In genomic region chr6:43575772-43576551, GRCh38 we compare ENCODE assay signal across 8 cellular contexts. TPM values are rescaled to one million over a fixed set of nuclear protein-coding genes. Genes with fewer than 3 reads are reported as not detected.
A peak's percentile ranks its signal among the peaks of the same experiment; 100 is the strongest.
DNase-seq lines count a peak whose midpoint lies in the region; ATAC-seq and TF ChIP-seq lines count a peak whose summit lies in the region.

TSS of gene POLH (plus strand) at chr6:43576185. CDS start at chr6:43582320, 6,135 bp downstream.
TSS of gene XPO5 (minus strand) at chr6:43576038. CDS start at chr6:43575864, 174 bp downstream.

- peak within 1 kb of the TSS; percentile 89 for H3K27ac Mint-ChIP-seq in activated naive CD8-positive, alpha-beta T cell
- H3K27ac Mint-ChIP-seq in glutamatergic neuron (ENCODE audit: unreplicated experiment), result peak within 1 kb of the TSS; percentile 86

- intact Hi-C loops in testis (cut with DNase I; ENCODE audit: low total_unique reads), result no loop called here

- H2AFZ ChIP-seq in osteoblast (ENCODE audit: low read length), result peak within 1 kb of the TSS; percentile 97

- H3K36me3 Mint-ChIP-seq in activated naive CD8-positive, alpha-beta T cell, result peaks cover 6% of the 10 kb centered on the region
- no peaks in the 10 kb centered on the region for H3K36me3 Mint-ChIP-seq in glutamatergic neuron (ENCODE audit: unreplicated experiment)

- peak within 1 kb of the TSS; percentile 93 for H3K4me2 ChIP-seq in osteoblast (ENCODE audit: insufficient read depth, low read length)

- H3K36me3 ChIP-seq in osteoblast (ENCODE audit: insufficient read depth, low read length) (peaks cover 25% of the 10 kb centered on the region), testis (ENCODE audit: low read depth, missing control alignments) (no peaks in the 10 kb centered on the region)

- H3K4me3 ChIP-seq in GM12864 (ENCODE audit: low read depth, low read length) (peak within 1 kb of the TSS; percentile 98), osteoblast (ENCODE audit: insufficient read depth, low read length) (peak within 1 kb of the TSS; percentile 98), testis (peak within 1 kb of the TSS; percentile 95)

- ATAC-seq in HG02642 (IDR thresholded peaks at IDR 0.05; ENCODE audit: poor library complexity, unreplicated experiment), result peak; percentile 88

- no peaks in the 10 kb centered on the region for H3K9me3 Mint-ChIP-seq in activated naive CD8-positive, alpha-beta T cell (ENCODE audit: low read depth)
- peaks cover 4% of the 10 kb centered on the region for H3K9me3 Mint-ChIP-seq in glutamatergic neuron (ENCODE audit: unreplicated experiment)

- peak; percentile 73 for DNase-seq in GM12864 (ENCODE audit: low read depth)
- peak; percentile 91 for DNase-seq in NCI-H1105 treated with DMSO at 0.1 percent for 48 hours (lab: John Stamatoyannopoulos, UW)
- DNase-seq in SKM-1 treated with dmso at 0.1 percent for 144 hours (lab: John Stamatoyannopoulos, UW; ENCODE audit: unreplicated experiment), result peak; percentile 90
- DNase-seq in glutamatergic neuron, result peak; percentile 94
- peak; percentile 99 for DNase-seq in osteoblast (ENCODE audit: insufficient read length, low spot score, missing footprints)
- peak; percentile 92 for DNase-seq in testis

- peak within 1 kb of the TSS; percentile 98 for H3K4me3 Mint-ChIP-seq in activated naive CD8-positive, alpha-beta T cell
- H3K4me3 Mint-ChIP-seq in glutamatergic neuron (ENCODE audit: unreplicated experiment), result peak within 1 kb of the TSS; percentile 98

- peaks cover 82% of the 10 kb centered on the region for H3K79me2 ChIP-seq in osteoblast (ENCODE audit: insufficient read depth, low read length)

- H3K4me1 ChIP-seq in osteoblast (ENCODE audit: insufficient read depth, low read length) (peaks cover 18% of the 10 kb centered on the region), testis (peaks cover 15% of the 10 kb centered on the region)

- H3K27me3 Mint-ChIP-seq in activated naive CD8-positive, alpha-beta T cell, result no peaks in the 10 kb centered on the region
- peaks cover 6% of the 10 kb centered on the region for H3K27me3 Mint-ChIP-seq in glutamatergic neuron (ENCODE audit: unreplicated experiment)

- 1% methylated on average over 16 to 62 of the region's 76 CpGs for WGBS in testis, 2 donors

- peaks cover 13% of the 10 kb centered on the region for H4K20me1 ChIP-seq in osteoblast (ENCODE audit: insufficient read depth, low read length)

- H3K9me3 ChIP-seq in osteoblast (ENCODE audit: low read depth, low read length) (no peaks in the 10 kb centered on the region), testis (no peaks in the 10 kb centered on the region)

- H3K27me3 ChIP-seq in osteoblast (ENCODE audit: insufficient read depth, low read length) (no peaks in the 10 kb centered on the region), testis (no peaks in the 10 kb centered on the region)

- peak; percentile 79 for TF ChIP-seq POLR2A in testis (IDR thresholded peaks at IDR 0.05)

- H3K27ac ChIP-seq in osteoblast (ENCODE audit: low read depth, low read length), result peak within 1 kb of the TSS; percentile 71
- H3K27ac ChIP-seq in testis, result peak within 1 kb of the TSS; percentile 61 to 66

- peaks cover 36% of the 10 kb centered on the region for H3K4me1 Mint-ChIP-seq in activated naive CD8-positive, alpha-beta T cell (ENCODE audit: low read depth)
- peaks cover 12% of the 10 kb centered on the region for H3K4me1 Mint-ChIP-seq in glutamatergic neuron (ENCODE audit: low read depth, unreplicated experiment)

- TF ChIP-seq CTCF in GM12864 (IDR thresholded peaks at IDR 0.05; ENCODE audit: low read depth, low read length, missing control alignments) (peak; percentile 14), glutamatergic neuron (IDR thresholded peaks at IDR 0.05; ENCODE audit: partially characterized antibody, unreplicated experiment) (no peak), osteoblast (IDR thresholded peaks at IDR 0.05; ENCODE audit: extremely low read depth, low read depth, low read length) (no peak), testis (IDR thresholded peaks at IDR 0.05) (no peak)

RNA-seq across cellular contexts. Expression of gene POLH, which starts in this region (rescaled TPM):
- 20.2 TPM for total RNA-seq in glutamatergic neuron (ENCODE audit: unreplicated experiment)
- total RNA-seq in osteoblast, result 26.4 and 28.0 TPM in 2 replicates
- total RNA-seq in testis, result 10 to 100 TPM; 11.7 to 18.3 TPM
- polyA plus RNA-seq in testis (ENCODE audit: insufficient read depth, low read depth, low replicate concordance), result 29.5 TPM

RNA-seq across cellular contexts. Expression of gene XPO5, which starts in this region (rescaled TPM):
- total RNA-seq in glutamatergic neuron (ENCODE audit: unreplicated experiment) (52.7 TPM), osteoblast (33.9 and 66.2 TPM in 2 replicates), testis (10 to 100 TPM; 53.7 to 65.8 TPM)
- 79.1 TPM for polyA plus RNA-seq in testis (ENCODE audit: insufficient read depth, low read depth, low replicate concordance)

Comparison
In these comparisons a context has a peak if more than half of its experiments do, and no peak if none do; other contexts are left out.
1. Peak in every context shown above with its lines: DNase-seq, ATAC-seq, H3K4me3 ChIP-seq and H3K27ac ChIP-seq.